In genomic region chr15:92881838-92882696, GRCh38 we compare ENCODE assay signal across 8 cellular contexts. TPM values are rescaled to one million over a fixed set of nuclear protein-coding genes. Genes with fewer than 3 reads are reported as not detected.
DNase-seq lines count a peak whose midpoint lies in the region; ATAC-seq and TF ChIP-seq lines count a peak whose summit lies in the region.

No MANE protein-coding gene starts in this region.

- H3K4me3 ChIP-seq in upper lobe of right lung, result peak overlapping the region; percentile 53

- H3K27ac ChIP-seq in upper lobe of right lung, result peak overlapping the region; percentile 99

- peak; percentile 92 for TF ChIP-seq POLR2A in GM15510 (IDR thresholded peaks at IDR 0.05; ENCODE audit: borderline replicate concordance, extremely low read depth, insufficient read length)

- peaks cover 34% of the 10 kb centered on the region for H3K4me1 ChIP-seq in upper lobe of right lung

- peak; percentile 95 for DNase-seq in NCI-H146 treated with DMSO at 0.1 percent for 48 hours (lab: John Stamatoyannopoulos, UW; ENCODE audit: unreplicated experiment)
- peak; percentile 96 to 99 (median 96) for DNase-seq in T-helper 1 cell
- DNase-seq in amniotic stem cell (lab: John Stamatoyannopoulos, UW), result peak; percentile 97
- DNase-seq in left cardiac atrium, result peak; percentile 97
- peak; percentile 99 for DNase-seq in posterior vena cava (ENCODE audit: low spot score)
- DNase-seq in upper lobe of right lung, result peak; percentile 99

- H3K9me3 ChIP-seq in upper lobe of right lung, result no peaks in the 10 kb centered on the region

- intact Hi-C loops in left cardiac atrium (cut with DNase I), result loop anchor here (2.0 to 5.0 kb wide), 4 partner anchors 19 to 71 kb away; partner anchors contain the start of gene CHD2 (in 1 of the 2)
- intact Hi-C loops in posterior vena cava (cut with DNase I), result loop anchor here in 1 of 2 donors (5.0 kb wide), 2 partner anchors 50 to 75 kb away; no protein-coding TSS in a partner anchor
- intact Hi-C loops in upper lobe of right lung (cut with DNase I), result no loop called here

- ATAC-seq in HG02884 (IDR thresholded peaks at IDR 0.05; ENCODE audit: unreplicated experiment) (peak; percentile 92), left cardiac atrium (peak; percentile 97 to 98), upper lobe of right lung (peak; percentile 96)

- peaks cover 18% of the 10 kb centered on the region for H3K36me3 ChIP-seq in upper lobe of right lung

- H3K27me3 ChIP-seq in upper lobe of right lung, result no peaks in the 10 kb centered on the region

- no peak for TF ChIP-seq CTCF in upper lobe of right lung (IDR thresholded peaks at IDR 0.05)

RNA-seq across cellular contexts. Expression of gene CHD2, which starts 18.1 kb away (rescaled TPM):
- total RNA-seq in left cardiac atrium (10 to 100 TPM; 59.8 to 63.2 TPM), posterior vena cava (100 to 1,000 TPM in 1 of 2 donors, 10 to 100 TPM in 1; 94.5 to 104 TPM), upper lobe of right lung (161 TPM)

Comparison
In these comparisons a context has a peak if more than half of its experiments do, and no peak if none do; other contexts are left out.
1. Peak in every context shown above with its lines: DNase-seq, ATAC-seq, H3K4me3 ChIP-seq and H3K27ac ChIP-seq.